ENCODE assay signal across 8 cellular contexts in genomic region chr2:55175254-55176093, GRCh38. TPM values are rescaled to one million over a fixed set of nuclear protein-coding genes. Genes with fewer than 3 reads are reported as not detected.
A peak's percentile ranks its signal among the peaks of the same experiment; 100 is the strongest.
DNase-seq lines count a peak whose midpoint lies in the region; TF ChIP-seq lines count a peak whose summit lies in the region.

No MANE protein-coding gene starts in this region.

- H3K9me3 ChIP-seq in adrenal gland (replicated peaks in 1 of 3) (no peaks in the 10 kb centered on the region), right atrium auricular region (no peaks in the 10 kb centered on the region), stomach (no peaks in the 10 kb centered on the region)

- H3K4me1 Mint-ChIP-seq in HFFc6 (ENCODE audit: low read depth): peaks cover 13% of the 10 kb centered on the region

- H3K4me3 ChIP-seq in adrenal gland (no peak overlapping the region), right atrium auricular region (no peak overlapping the region), stomach (no peak overlapping the region)

- 11 to 14% (median 13%) methylated on average over 5 of the region's 5 CpGs for WGBS in adrenal gland, 4 donors
- WGBS in stomach, 5 donors: 14 to 25% (median 19%) methylated on average over 5 of the region's 5 CpGs

- H3K27ac Mint-ChIP-seq in HFFc6: peak overlapping the region; percentile 34

- DNase-seq in NCI-H1436 (lab: John Stamatoyannopoulos, UW): peak; percentile 59
- DNase-seq in NCI-H1436 treated with DMSO at 0.1 percent for 48 hours (lab: John Stamatoyannopoulos, UW): no peak
- peak; percentile 56 for DNase-seq in HFFc6
- peak; percentile 90 for DNase-seq in NCI-H2171 treated with DMSO at 0.1 percent for 48 hours (lab: John Stamatoyannopoulos, UW)
- DNase-seq in adrenal gland: no peak
- DNase-seq in right atrium auricular region (ENCODE audit: low spot score): no peak
- no peak for DNase-seq in stomach
- DNase-seq in activated effector memory CD4-positive, alpha-beta T cell treated with anti-CD3 and anti-CD28 coated beads, Interleukin-2, amount 50 U/mL, for 16 hours: no peak

- no peak for TF ChIP-seq EP300 in stomach (IDR thresholded peaks at IDR 0.05)

- H3K36me3 ChIP-seq in adrenal gland (replicated peaks in 1 of 2) (no peaks in the 10 kb centered on the region), right atrium auricular region (no peaks in the 10 kb centered on the region), stomach (no peaks in the 10 kb centered on the region)

- TF ChIP-seq CTCF in HFFc6 (IDR thresholded peaks at IDR 0.05) (peak; percentile 82), adrenal gland (IDR thresholded peaks at IDR 0.05) (peak; percentile 36 to 77 (median 68)), right atrium auricular region (IDR thresholded peaks at IDR 0.05) (peak; percentile 40 to 67), stomach (IDR thresholded peaks at IDR 0.05) (peak in 5 of 7 experiments; percentile 25 to 70 (median 49))

- no peaks in the 10 kb centered on the region for H3K9me3 Mint-ChIP-seq in HFFc6

- no peak overlapping the region for H3K27ac ChIP-seq in adrenal gland
- no peak overlapping the region for H3K27ac ChIP-seq in right atrium auricular region
- no peak overlapping the region for H3K27ac ChIP-seq in stomach

- H3K36me3 Mint-ChIP-seq in HFFc6 (ENCODE audit: low read depth): no peaks in the 10 kb centered on the region

- H3K27me3 Mint-ChIP-seq in HFFc6 (ENCODE audit: insufficient read depth): no peaks in the 10 kb centered on the region

- peaks cover 0 to 21% of the 10 kb centered on the region in 2 donors for H3K4me1 ChIP-seq in adrenal gland (replicated peaks in 1 of 2)
- peaks cover 0 to 6% of the 10 kb centered on the region in 2 donors for H3K4me1 ChIP-seq in right atrium auricular region
- H3K4me1 ChIP-seq in stomach: peaks cover 0 to 17% (median 6%) of the 10 kb centered on the region in 4 donors

- intact Hi-C loops in adrenal gland (cut with DNase I): loop anchor here in 1 of 2 donors (10.0 kb wide), 1 partner anchor 271 kb away; no protein-coding TSS in a partner anchor
- intact Hi-C loops in stomach (cut with DNase I; ENCODE audit: low total_unique reads): no loop called here

- H3K27me3 ChIP-seq in adrenal gland (no peaks in the 10 kb centered on the region), right atrium auricular region (no peaks in the 10 kb centered on the region), stomach (no peaks in the 10 kb centered on the region)

- no peak for TF ChIP-seq POLR2A in adrenal gland (IDR thresholded peaks at IDR 0.05)
- no peak for TF ChIP-seq POLR2A in stomach (IDR thresholded peaks at IDR 0.05)

- H3K4me3 Mint-ChIP-seq in HFFc6: no peak overlapping the region

RNA-seq across cellular contexts. Expression of gene CLHC1, which starts 56.6 kb away (rescaled TPM):
- total RNA-seq in HFFc6 (2021; fragmentation: NEBNext Ultra II Directional; extraction: Animal tissue kit (Norgen Biotek cat#: 25700)): 1 to 10 TPM; 5.1 to 8.4 (median 6.2) TPM
- total RNA-seq in adrenal gland (10 to 100 TPM in 3 of 8 donors, 1 to 10 TPM in 5; 4.7 to 13.8 (median 7.9) TPM), right atrium auricular region (1 to 10 TPM; 4.6 to 9.5 TPM), stomach (10 to 100 TPM in 1 of 5 donors, 1 to 10 TPM in 4; 1.9 to 43.9 (median 9.6) TPM)
- polyA plus RNA-seq in adrenal gland (10 to 100 TPM in 2 of 3 donors, 1 to 10 TPM in 1; 9.8 to 17.8 (median 16.5) TPM), stomach (1 to 10 TPM; 4.0 to 8.8 (median 4.9) TPM)

RNA-seq across cellular contexts. Expression of gene RPS27A, which starts 57.0 kb away (rescaled TPM):
- total RNA-seq in HFFc6 (2021; fragmentation: NEBNext Ultra II Directional; extraction: Animal tissue kit (Norgen Biotek cat#: 25700)): 100 to 1,000 TPM; 776 to 909 (median 882) TPM
- 1,000 to 10,000 TPM in 1 of 8 donors, 100 to 1,000 TPM in 7; 493 to 1,770 (median 789) TPM for total RNA-seq in adrenal gland
- polyA plus RNA-seq in adrenal gland: 1,000 to 10,000 TPM in 2 of 3 donors, 100 to 1,000 TPM in 1; 835 to 1,338 (median 1,054) TPM
- total RNA-seq in right atrium auricular region: 1,000 to 10,000 TPM in 1 of 2 donors, 100 to 1,000 TPM in 1; 613 to 1,505 TPM
- 1,000 to 10,000 TPM in 2 of 5 donors, 100 to 1,000 TPM in 3; 319 to 1,379 (median 908) TPM for total RNA-seq in stomach
- 1,000 to 10,000 TPM; 2,310 to 3,642 (median 2,683) TPM for polyA plus RNA-seq in stomach

Comparison
In these comparisons a context has a peak if more than half of its experiments do, and no peak if none do; other contexts are left out.
1. DNase-seq: peak in NCI-H1436 (single experiment), HFFc6 (single experiment) and NCI-H2171 treated with DMSO at 0.1 percent for 48 hours (single experiment); none in NCI-H1436 treated with DMSO at 0.1 percent for 48 hours (single experiment), adrenal gland (0 of 7), right atrium auricular region (single experiment), stomach (single experiment) and activated effector memory CD4-positive, alpha-beta T cell treated with anti-CD3 and anti-CD28 coated beads, Interleukin-2, amount 50 U/mL, for 16 hours (single experiment).
2. Peak in every context shown above with its lines, with median percentiles within 50 percentile points of each other: CTCF ChIP-seq.